1 cellular context compared by ENCODE assay signal in genomic region chr17:39643271-39643670, GRCh38.
TF ChIP-seq lines count a peak whose summit lies in the region.

No MANE protein-coding gene starts in this region.

TF ChIP-seq in HEK293, 187 proteins besides CTCF, POLR2A, EP300 and RAD21 (continued from another document):
- TF ChIP-seq ZSCAN18 (tag by site-specific recombination; IDR thresholded peaks at IDR 0.05) (no peak), ZBTB17 (tag by site-specific recombination; IDR thresholded peaks at IDR 0.05) (no peak)
